ENCODE assay signal across 10 cellular contexts in the genomic region with DNA sequence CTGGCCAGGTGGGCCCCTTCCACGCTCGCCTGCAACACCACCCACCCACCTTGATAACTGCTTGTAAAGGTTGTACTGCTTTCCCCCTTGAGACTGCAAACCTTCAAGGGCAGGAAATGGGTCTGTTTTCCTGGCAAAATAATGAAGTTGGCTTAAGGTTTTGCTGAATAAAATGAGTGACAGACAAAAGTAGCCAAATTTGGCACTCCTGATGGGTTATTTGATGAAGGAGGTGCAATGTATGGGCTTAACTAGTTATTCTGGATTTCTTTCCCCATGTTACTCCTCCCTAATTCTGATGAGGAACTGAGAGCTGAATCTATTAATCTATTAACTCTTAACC. TPM values are rescaled to one million over a fixed set of nuclear protein-coding genes. Genes with fewer than 3 reads are reported as not detected.
A peak's percentile ranks its signal among the peaks of the same experiment; 100 is the strongest.
DNase-seq lines count a peak whose midpoint lies in the region; ATAC-seq lines count a peak whose summit lies in the region.
"Had no signal": no experiment of that assay in that cellular context is flagged by ENCODE, and none has a peak within 500 bp of the region (broad histone marks: within the 10 kb centered on the region; RNA-seq: fewer than 3 reads in every experiment).

No MANE protein-coding gene starts in this region.

- DNase-seq in activated T-cell treated with anti-CD3 and anti-CD28 coated beads, Interleukin-2, amount 50 U/mL, for 4 hours = no peak
- DNase-seq in activated T-cell treated with anti-CD3 and anti-CD28 coated beads, Interleukin-2, amount 50 U/mL, for 1 hour = no peak
- no peak for DNase-seq in 8988T
- DNase-seq: KG1 had no signal

- no peaks in the 10 kb centered on the region for H3K36me3 Mint-ChIP-seq in activated T-cell treated with anti-CD3 and anti-CD28 coated beads, Interleukin-2, amount 50 U/mL, for 4 hours (ENCODE audit: insufficient read depth)

- H3K4me1 ChIP-seq in thymus (ENCODE audit: control insufficient read depth, insufficient read depth, low read length) = no peaks in the 10 kb centered on the region

- H3K36me3 ChIP-seq in thymus (ENCODE audit: control insufficient read depth, insufficient read depth) = no peaks in the 10 kb centered on the region

- peak overlapping the region; percentile 29 for H3K4me3 ChIP-seq in thymus (ENCODE audit: low read length)
- H3K4me3 ChIP-seq: SK-N-MC had no signal

- H3K27me3 Mint-ChIP-seq in activated T-cell treated with anti-CD3 and anti-CD28 coated beads, Interleukin-2, amount 50 U/mL, for 4 hours (ENCODE audit: low read depth) = no peaks in the 10 kb centered on the region

- H3K9me3 ChIP-seq in thymus (ENCODE audit: control insufficient read depth) = no peaks in the 10 kb centered on the region

- WGBS in thymus = 12% methylated on average over 2 of the region's 2 CpGs

- peaks cover 24% of the 10 kb centered on the region for H3K4me1 Mint-ChIP-seq in activated T-cell treated with anti-CD3 and anti-CD28 coated beads, Interleukin-2, amount 50 U/mL, for 4 hours (ENCODE audit: low read depth)

- H3K27me3 ChIP-seq in layer of hippocampus (ENCODE audit: control insufficient read depth, insufficient read depth, low read length) (peaks cover 2% of the 10 kb centered on the region), thymus (ENCODE audit: control insufficient read depth, insufficient read depth) (no peaks in the 10 kb centered on the region)

- no peaks in the 10 kb centered on the region for H3K9me3 Mint-ChIP-seq in activated T-cell treated with anti-CD3 and anti-CD28 coated beads, Interleukin-2, amount 50 U/mL, for 4 hours

- H3K4me3 Mint-ChIP-seq in activated T-cell treated with anti-CD3 and anti-CD28 coated beads, Interleukin-2, amount 50 U/mL, for 4 hours = peak overlapping the region; percentile 64

- H3K27ac ChIP-seq in angular gyrus (ENCODE audit: low read depth, low read length) = peak overlapping the region; percentile 76
- peak overlapping the region; percentile 52 for H3K27ac ChIP-seq in layer of hippocampus (ENCODE audit: low read depth, low read length)
- no peak overlapping the region for H3K27ac ChIP-seq in thymus (ENCODE audit: low read depth)
- H3K27ac ChIP-seq: SK-N-MC had no signal

- ATAC-seq in activated T-cell treated with anti-CD3 and anti-CD28 coated beads, Interleukin-2, amount 50 U/mL, for 4 hours = no peak
- ATAC-seq in GM21423 (IDR thresholded peaks at IDR 0.05; ENCODE audit: unreplicated experiment) (no peak), HG03025 (IDR thresholded peaks at IDR 0.05; ENCODE audit: low FRiP score, unreplicated experiment) (no peak)

RNA-seq across cellular contexts. Expression of a gene that starts 14.6 kb away (rescaled TPM):
- 1 to 10 TPM; 7.1 to 8.6 (median 8.3) TPM for total RNA-seq in activated T-cell treated with anti-CD3 and anti-CD28 coated beads, Interleukin-2, amount 50 U/mL, for 4 hours
- 4.6 TPM for polyA plus RNA-seq in thymus

RNA-seq across cellular contexts. Expression of a gene that starts 25.5 kb away (rescaled TPM):
- not detected for total RNA-seq in activated T-cell treated with anti-CD3 and anti-CD28 coated beads, Interleukin-2, amount 50 U/mL, for 4 hours
- 0.16 TPM for polyA plus RNA-seq in thymus
